8 cellular contexts compared by ENCODE assay signal in genomic region chr3:179653777-179654117, GRCh38. TPM values are rescaled to one million over a fixed set of nuclear protein-coding genes. Genes with fewer than 3 reads are reported as not detected.
DNase-seq lines count a peak whose midpoint lies in the region; ATAC-seq, FAIRE-seq and TF ChIP-seq lines count a peak whose summit lies in the region.

No MANE protein-coding gene starts in this region.

- TF ChIP-seq EP300 in HepG2 (IDR thresholded peaks at IDR 0.05; ENCODE audit: low read depth in 2 of 2, low read length in 2 of 2) (no peak), HepG2 (CRISPR knock-in tag; IDR thresholded peaks at IDR 0.05; ENCODE audit: borderline replicate concordance) (no peak)

- H3K4me1 ChIP-seq in Loucy (ENCODE audit: insufficient read depth, low read length, poor library complexity, severe bottlenecking), result peaks cover 42% of the 10 kb centered on the region
- H3K4me1 ChIP-seq in HepG2 (ENCODE audit: insufficient read depth, low read length), result peaks cover 56% of the 10 kb centered on the region
- peaks cover 9% of the 10 kb centered on the region for H3K4me1 ChIP-seq in stomach smooth muscle (ENCODE audit: control insufficient read depth, insufficient read depth, low read length)

- no peak for TF ChIP-seq RAD21 in HepG2 (CRISPR knock-in tag; IDR thresholded peaks at IDR 0.05)

- H3F3A ChIP-seq in Loucy (ENCODE audit: low read depth), result peaks cover 5% of the 10 kb centered on the region; the same call in 1 of the 2 replicates

- POLR2A ChIA-PET in HepG2 (lab: Yijun Ruan, JAX), result interaction anchor here (0.7 to 2.8 kb wide), 5 partner anchors 8 to 84 kb away, joined by 3 to 30 read pairs (median 5); no protein-coding TSS in a partner anchor

- H3K9ac ChIP-seq in Loucy (ENCODE audit: low read depth, low read length, poor library complexity, severe bottlenecking) (peak overlapping the region; percentile 79), HepG2 (ENCODE audit: insufficient read depth, low read depth, low read length) (peak overlapping the region; percentile 90), stomach smooth muscle (ENCODE audit: low read length in 2 of 2) (peak overlapping the region; percentile 60 to 80)

- peak overlapping the region; percentile 91 for H2AFZ ChIP-seq in Loucy (ENCODE audit: low read length)
- no peak overlapping the region for H2AFZ ChIP-seq in HepG2 (ENCODE audit: low read length)

- 0% methylated on average over 14 of the region's 15 CpGs for WGBS in HepG2 (ENCODE audit: low lambda C conversion rate)

- in situ Hi-C loops in astrocyte of the cerebellum (cut with HindIII; ENCODE audit: low sequenced_read_pairs) (no loop called here), HepG2 (cut with HindIII; ENCODE audit: extremely low pct_ligation_motif_present, low pct_unique_long_range_greater_than_20kb) (no loop called here)

- H3K27me3 ChIP-seq in Loucy (ENCODE audit: insufficient read depth, low read length, poor library complexity, severe bottlenecking), result no peaks in the 10 kb centered on the region
- H3K27me3 ChIP-seq in HepG2 (ENCODE audit: control insufficient read depth in 1 of 2, insufficient read depth in 2 of 2, low read length in 2 of 2), result no peaks in the 10 kb centered on the region
- no peaks in the 10 kb centered on the region for H3K27me3 ChIP-seq in stomach smooth muscle (ENCODE audit: control insufficient read depth in 1 of 2, insufficient read depth in 2 of 2, low read length in 2 of 2)

- H3K27ac ChIP-seq in C4-2B (peak overlapping the region; percentile 87), HepG2 (ENCODE audit: extremely low read length, insufficient read depth, low read length) (peak overlapping the region; percentile 86), stomach smooth muscle (ENCODE audit: low read length) (peak overlapping the region; percentile 82)

- H4K20me1 ChIP-seq in Loucy (ENCODE audit: insufficient read depth, low read length, poor library complexity, severe bottlenecking) (peaks cover 33% of the 10 kb centered on the region), HepG2 (ENCODE audit: insufficient read depth, low read length) (no peaks in the 10 kb centered on the region)

- H3K36me3 ChIP-seq in Loucy (ENCODE audit: insufficient read depth, low read length), result no peaks in the 10 kb centered on the region
- H3K36me3 ChIP-seq in HepG2 (replicated peaks in 1 of 2; ENCODE audit: control insufficient read depth in 1 of 2, insufficient read depth in 2 of 2, low read length in 2 of 2), result peaks cover 0 to 7% of the 10 kb centered on the region in 2 experiments; a peak in 2 of 5 replicates
- no peaks in the 10 kb centered on the region for H3K36me3 ChIP-seq in stomach smooth muscle (ENCODE audit: control insufficient read depth in 2 of 2, insufficient read depth in 2 of 2, low read length in 2 of 2)

- peaks cover 56% of the 10 kb centered on the region for H3K79me2 ChIP-seq in Loucy (ENCODE audit: insufficient read depth, low read length)
- H3K79me2 ChIP-seq in HepG2 (ENCODE audit: insufficient read depth, low read length), result peaks cover 51% of the 10 kb centered on the region

- CTCF ChIA-PET in HepG2 (lab: Yijun Ruan, JAX; ENCODE audit: low intra/inter-chr PET ratio, low total read pairs), result no interaction called here

- FAIRE-seq in HepG2 (lab: Jason Lieb, UNC), result no peak

- H3K4me2 ChIP-seq in Loucy (ENCODE audit: low read depth, low read length, poor library complexity, severe bottlenecking) (peak overlapping the region; percentile 72), HepG2 (ENCODE audit: low read depth, low read length) (peak overlapping the region; percentile 87)

- H3K9me3 ChIP-seq in Loucy (ENCODE audit: insufficient read depth, low read depth, low read length) (no peaks in the 10 kb centered on the region), HepG2 (ENCODE audit: low read length) (no peaks in the 10 kb centered on the region), stomach smooth muscle (ENCODE audit: control insufficient read depth in 2 of 2, low read length in 2 of 2) (no peaks in the 10 kb centered on the region)

- no peak for TF ChIP-seq POLR2A in HepG2 (IDR thresholded peaks at IDR 0.05; ENCODE audit: insufficient read depth in 1 of 2, low read depth in 2 of 2, low read length in 2 of 2)

- DNase-seq in astrocyte of the cerebellum (ENCODE audit: low read depth), result no peak
- no peak for DNase-seq in HepG2 (ENCODE audit: low spot score)
- DNase-seq in GM19238 (ENCODE audit: insufficient read length, low spot score), result no peak

- H3K4me3 ChIP-seq in Loucy (ENCODE audit: low read length, poor library complexity, severe bottlenecking) (peak overlapping the region; percentile 90), astrocyte of the cerebellum (ENCODE audit: low read depth, low read length) (peak overlapping the region; percentile 87), HepG2 (replicated peaks in 1 of 3; ENCODE audit: insufficient read depth in 1 of 3, low read depth in 2 of 3, low read length in 3 of 3) (peak overlapping the region; percentile 77 to 98 (median 92)), stomach smooth muscle (ENCODE audit: low read length in 2 of 2) (peak overlapping the region; percentile 60 to 86)

- TF ChIP-seq CTCF in C4-2B (conservative IDR thresholded peaks at IDR 0.05) (no peak), Loucy (conservative IDR thresholded peaks at IDR 0.05; ENCODE audit: low read length) (no peak), astrocyte of the cerebellum (IDR thresholded peaks at IDR 0.05; ENCODE audit: low read depth, low read length, missing control alignments) (no peak), HepG2 (CRISPR knock-in tag; IDR thresholded peaks at IDR 0.05) (no peak)

- ATAC-seq in HepG2, result no peak
- no peak for ATAC-seq in HG02588 (IDR thresholded peaks at IDR 0.05; ENCODE audit: unreplicated experiment)
- ATAC-seq in GM18858 (IDR thresholded peaks at IDR 0.05; ENCODE audit: unreplicated experiment), result no peak

- no peaks in the 10 kb centered on the region for H3K9me2 ChIP-seq in Loucy (replicated peaks; ENCODE audit: low read depth, low read length)

- intact Hi-C loops in HepG2 (cut with micrococcal nuclease; ENCODE audit: unreplicated experiment), result loop anchor here (1.0 to 5.0 kb wide), 3 partner anchors 10 to 79 kb away; no protein-coding TSS in a partner anchor

- BruUV-seq in HepG2 (replicated peaks; lab: Mats Ljungman, UMichigan), result no TSS peak

RNA-seq across cellular contexts. Expression of gene USP13, which starts 0.9 kb away (rescaled TPM):
- total RNA-seq in HepG2 (2016; rRNA removed; fragmentation: Illumina TruSeq; extraction: Trizol), result 15.9 and 23.2 TPM in 2 replicates
- total RNA-seq in HepG2 (2016; cell fraction: cytosol; rRNA removed; fragmentation: Illumina TruSeq; extraction: Trizol; ENCODE audit: low read depth), result 11.7 and 12.8 TPM in 2 replicates
- 15.0 and 22.6 TPM in 2 replicates for total RNA-seq in HepG2 (2016; cell fraction: insoluble cytoplasmic fraction; rRNA removed; fragmentation: Illumina TruSeq; extraction: Trizol)
- total RNA-seq in HepG2 (2016; cell fraction: membrane; rRNA removed; fragmentation: Illumina TruSeq; extraction: Trizol), result 10.0 and 10.5 TPM in 2 replicates
- 17.2 and 17.6 TPM in 2 replicates for total RNA-seq in HepG2 (2016; cell fraction: nucleus; rRNA removed; fragmentation: Illumina TruSeq; extraction: Trizol)
- 29.2 and 36.7 TPM in 2 replicates for polyA plus RNA-seq in HepG2 (2011; rRNA removed)
- 19.3 and 27.5 TPM in 2 replicates for polyA plus RNA-seq in HepG2 (2011; cell fraction: cytosol; rRNA removed)
- 23.3 and 29.1 TPM in 2 replicates for polyA plus RNA-seq in HepG2 (2011; cell fraction: nucleus; rRNA removed)
- 18.4 and 29.6 TPM in 2 replicates for polyA plus RNA-seq in HepG2 (2012)
- polyA plus RNA-seq in HepG2 (2016; cell fraction: cytosol; fragmentation: Illumina TruSeq; extraction: Trizol; ENCODE audit: low read depth), result 1.2 and 1.6 TPM in 2 replicates
- 18.8 and 19.7 TPM in 2 replicates for polyA plus RNA-seq in HepG2 (2016; cell fraction: insoluble cytoplasmic fraction; fragmentation: Illumina TruSeq; extraction: Trizol; ENCODE audit: low read depth)
- polyA plus RNA-seq in HepG2 (2016; cell fraction: membrane; fragmentation: Illumina TruSeq; extraction: Trizol; ENCODE audit: low read depth), result 3.2 and 3.3 TPM in 2 replicates
- polyA plus RNA-seq in HepG2 (2016; cell fraction: nucleus; fragmentation: Illumina TruSeq; extraction: Trizol; ENCODE audit: insufficient read depth, low read depth), result 16.1 and 17.8 TPM in 2 replicates
- 32.1 and 37.3 TPM in 2 replicates for polyA minus RNA-seq in HepG2 (2011; rRNA and poly(A)+ RNA removed; ENCODE audit: low replicate concordance)
- 38.5 and 48.8 TPM in 2 replicates for polyA minus RNA-seq in HepG2 (2011; cell fraction: cytosol; rRNA and poly(A)+ RNA removed)
- polyA minus RNA-seq in HepG2 (2011; cell fraction: nucleus; rRNA and poly(A)+ RNA removed), result 96.3 and 130 TPM in 2 replicates

RNA-seq across cellular contexts. Expression of gene NDUFB5, which starts 49.2 kb away (rescaled TPM):
- total RNA-seq in HepG2 (2016; rRNA removed; fragmentation: Illumina TruSeq; extraction: Trizol), result 120 and 154 TPM in 2 replicates
- 39.7 and 42.0 TPM in 2 replicates for total RNA-seq in HepG2 (2016; cell fraction: cytosol; rRNA removed; fragmentation: Illumina TruSeq; extraction: Trizol; ENCODE audit: low read depth)
- 125 and 168 TPM in 2 replicates for total RNA-seq in HepG2 (2016; cell fraction: insoluble cytoplasmic fraction; rRNA removed; fragmentation: Illumina TruSeq; extraction: Trizol)
- total RNA-seq in HepG2 (2016; cell fraction: membrane; rRNA removed; fragmentation: Illumina TruSeq; extraction: Trizol), result 56.7 and 72.1 TPM in 2 replicates
- total RNA-seq in HepG2 (2016; cell fraction: nucleus; rRNA removed; fragmentation: Illumina TruSeq; extraction: Trizol), result 56.0 and 61.5 TPM in 2 replicates
- 30.4 and 43.3 TPM in 2 replicates for polyA plus RNA-seq in HepG2 (2011; rRNA removed)
- polyA plus RNA-seq in HepG2 (2011; cell fraction: cytosol; rRNA removed), result 18.5 and 30.3 TPM in 2 replicates
- polyA plus RNA-seq in HepG2 (2011; cell fraction: nucleus; rRNA removed), result 15.8 and 22.3 TPM in 2 replicates
- polyA plus RNA-seq in HepG2 (2012), result 91.3 and 94.8 TPM in 2 replicates
- 39.9 and 44.5 TPM in 2 replicates for polyA plus RNA-seq in HepG2 (2016; cell fraction: cytosol; fragmentation: Illumina TruSeq; extraction: Trizol; ENCODE audit: low read depth)
- 155 and 170 TPM in 2 replicates for polyA plus RNA-seq in HepG2 (2016; cell fraction: insoluble cytoplasmic fraction; fragmentation: Illumina TruSeq; extraction: Trizol; ENCODE audit: low read depth)
- 61.9 and 64.1 TPM in 2 replicates for polyA plus RNA-seq in HepG2 (2016; cell fraction: membrane; fragmentation: Illumina TruSeq; extraction: Trizol; ENCODE audit: low read depth)
- polyA plus RNA-seq in HepG2 (2016; cell fraction: nucleus; fragmentation: Illumina TruSeq; extraction: Trizol; ENCODE audit: insufficient read depth, low read depth), result 93.0 and 106 TPM in 2 replicates
- 6.6 and 10.2 TPM in 2 replicates for polyA minus RNA-seq in HepG2 (2011; rRNA and poly(A)+ RNA removed; ENCODE audit: low replicate concordance)
- polyA minus RNA-seq in HepG2 (2011; cell fraction: cytosol; rRNA and poly(A)+ RNA removed), result 30.8 and 34.3 TPM in 2 replicates
- polyA minus RNA-seq in HepG2 (2011; cell fraction: nucleus; rRNA and poly(A)+ RNA removed), result 17.9 and 18.5 TPM in 2 replicates

RNA-seq across cellular contexts. Expression of gene MRPL47, which starts 49.3 kb away (rescaled TPM):
- total RNA-seq in HepG2 (2016; rRNA removed; fragmentation: Illumina TruSeq; extraction: Trizol), result 83.8 and 120 TPM in 2 replicates
- 32.8 and 34.3 TPM in 2 replicates for total RNA-seq in HepG2 (2016; cell fraction: cytosol; rRNA removed; fragmentation: Illumina TruSeq; extraction: Trizol; ENCODE audit: low read depth)
- total RNA-seq in HepG2 (2016; cell fraction: insoluble cytoplasmic fraction; rRNA removed; fragmentation: Illumina TruSeq; extraction: Trizol), result 77.3 and 132 TPM in 2 replicates
- total RNA-seq in HepG2 (2016; cell fraction: membrane; rRNA removed; fragmentation: Illumina TruSeq; extraction: Trizol), result 32.7 and 38.5 TPM in 2 replicates
- total RNA-seq in HepG2 (2016; cell fraction: nucleus; rRNA removed; fragmentation: Illumina TruSeq; extraction: Trizol), result 29.4 and 31.7 TPM in 2 replicates
- 27.9 and 36.1 TPM in 2 replicates for polyA plus RNA-seq in HepG2 (2011; rRNA removed)
- polyA plus RNA-seq in HepG2 (2011; cell fraction: cytosol; rRNA removed), result 16.1 and 24.9 TPM in 2 replicates
- 6.3 and 6.9 TPM in 2 replicates for polyA plus RNA-seq in HepG2 (2011; cell fraction: nucleus; rRNA removed)
- 31.6 and 41.5 TPM in 2 replicates for polyA plus RNA-seq in HepG2 (2012)
- polyA plus RNA-seq in HepG2 (2016; cell fraction: cytosol; fragmentation: Illumina TruSeq; extraction: Trizol; ENCODE audit: low read depth), result 37.9 and 39.7 TPM in 2 replicates
- 137 and 147 TPM in 2 replicates for polyA plus RNA-seq in HepG2 (2016; cell fraction: insoluble cytoplasmic fraction; fragmentation: Illumina TruSeq; extraction: Trizol; ENCODE audit: low read depth)
- polyA plus RNA-seq in HepG2 (2016; cell fraction: membrane; fragmentation: Illumina TruSeq; extraction: Trizol; ENCODE audit: low read depth), result 34.8 and 37.3 TPM in 2 replicates
- 51.7 and 59.5 TPM in 2 replicates for polyA plus RNA-seq in HepG2 (2016; cell fraction: nucleus; fragmentation: Illumina TruSeq; extraction: Trizol; ENCODE audit: insufficient read depth, low read depth)
- polyA minus RNA-seq in HepG2 (2011; rRNA and poly(A)+ RNA removed; ENCODE audit: low replicate concordance), result 8.7 and 22.5 TPM in 2 replicates
- 14.0 and 14.8 TPM in 2 replicates for polyA minus RNA-seq in HepG2 (2011; cell fraction: cytosol; rRNA and poly(A)+ RNA removed)
- 15.8 and 20.0 TPM in 2 replicates for polyA minus RNA-seq in HepG2 (2011; cell fraction: nucleus; rRNA and poly(A)+ RNA removed)
